In genomic region chr20:45248609-45249008, GRCh38 we compare ENCODE assay signal across 19 cellular contexts. TPM values are rescaled to one million over a fixed set of nuclear protein-coding genes. Genes with fewer than 3 reads are reported as not detected.
DNase-seq lines count a peak whose midpoint lies in the region; TF ChIP-seq lines count a peak whose summit lies in the region.
"Had no signal": no experiment of that assay in that cellular context is flagged by ENCODE, and none has a peak within 500 bp of the region (broad histone marks: within the 10 kb centered on the region; RNA-seq: fewer than 3 reads in every experiment).

No MANE protein-coding gene starts in this region.

- DNase-seq in NCI-H510A treated with DMSO at 0.1 percent for 48 hours (lab: John Stamatoyannopoulos, UW) = peak; percentile 6
- DNase-seq in NCI-H510A (lab: John Stamatoyannopoulos, UW) = no peak
- peak; percentile 19 for DNase-seq in DMS53 (lab: John Stamatoyannopoulos, UW)
- DNase-seq in PC-9 = no peak
- no peak for DNase-seq in C1 segment of cervical spinal cord (lab: John Stamatoyannopoulos, UW)
- DNase-seq in COLO829 (ENCODE audit: low spot score) = no peak
- DNase-seq: AML-193; Caco-2; Calu3; CD4-positive, alpha-beta memory T cell; CD4-positive, CD25-positive, alpha-beta regulatory T cell; CD8-positive, alpha-beta memory T cell; GF-D8 had no signal

- peaks cover 10% of the 10 kb centered on the region; the same call in 1 of the 2 replicates for H4K20me1 ChIP-seq in PC-9 (ENCODE audit: insufficient read depth)
- H4K20me1 ChIP-seq: BLaER1 treated with 17β-estradiol and CSF1 and Interleukin-3, amounts not matched to agents 10 nM and 100 nM had no signal

- POLR2A ChIA-PET in HEK293 (lab: Yijun Ruan, JAX) = no interaction called here
- POLR2A ChIA-PET in PC-9 (lab: Charles Lee; ENCODE audit: unreplicated experiment) = no interaction called here

- peak overlapping the region; percentile 99 for H3K4me2 ChIP-seq in PC-9
- H3K4me2 ChIP-seq: A549; BLaER1 treated with 17β-estradiol and CSF1 and Interleukin-3, amounts not matched to agents 10 nM and 100 nM had no signal

- H3K4me3 ChIP-seq in HEK293 (ENCODE audit: low read depth, low read length) (no peak overlapping the region), PC-9 (0 out of 2 replicates have a peak overlapping the region, but pooled peaks have one; percentile 1)
- H3K4me3 ChIP-seq: A549; BLaER1 treated with 17β-estradiol and CSF1 and Interleukin-3, amounts not matched to agents 10 nM and 100 nM had no signal

- H3K4me1 ChIP-seq in HEK293 (ENCODE audit: control insufficient read depth, insufficient read depth, low read length) (peaks cover 23% of the 10 kb centered on the region), PC-9 (replicated peaks; ENCODE audit: insufficient read depth) (peaks cover 52% of the 10 kb centered on the region)
- H3K4me1 ChIP-seq: Caco-2 had no signal

- H3K9me3 ChIP-seq in HEK293 (ENCODE audit: control insufficient read depth, insufficient read depth, low read depth, low read length) (no peaks in the 10 kb centered on the region), PC-9 (ENCODE audit: insufficient read depth, low read depth) (no peaks in the 10 kb centered on the region)
- H3K9me3 ChIP-seq: A549; BLaER1 treated with 17β-estradiol and CSF1 and Interleukin-3, amounts not matched to agents 10 nM and 100 nM; Caco-2 had no signal

- TF ChIP-seq CTCF in HEK293 (tag by site-specific recombination; IDR thresholded peaks at IDR 0.05) (no peak), PC-9 (conservative IDR thresholded peaks at IDR 0.05) (no peak)

- H3K27me3 ChIP-seq in PC-9 (ENCODE audit: insufficient read depth, low read depth) = no peaks in the 10 kb centered on the region
- H3K27me3 ChIP-seq: BLaER1 treated with 17β-estradiol and CSF1 and Interleukin-3, amounts not matched to agents 10 nM and 100 nM had no signal

- intact Hi-C loops in PC-9 (cut with micrococcal nuclease; ENCODE audit: unreplicated experiment) = no loop called here

- H3K27ac ChIP-seq in HEK293 (ENCODE audit: extremely low read depth, low read depth, low read length) (no peak overlapping the region), PC-9 (0 out of 2 replicates have a peak overlapping the region, but pooled peaks have one; percentile 7)
- H3K27ac ChIP-seq: 22Rv1; A549; BLaER1 treated with 17β-estradiol and CSF1 and Interleukin-3, amounts not matched to agents 10 nM and 100 nM had no signal

- no TSS peak for BruUV-seq in PC-9 (replicated peaks; lab: Mats Ljungman, UMichigan)

- CTCF ChIA-PET in HEK293 (lab: Yijun Ruan, JAX) (interaction anchor here (0.6 to 0.9 kb wide), 2 partner anchors 35 to 45 kb away, joined by 3 to 5 read pairs; no protein-coding TSS in a partner anchor), PC-9 (lab: Charles Lee) (no interaction called here)

- no peaks in the 10 kb centered on the region for H3K36me3 ChIP-seq in HEK293 (ENCODE audit: control insufficient read depth in 2 of 2, insufficient read depth in 1 of 2, low read length in 2 of 2)
- peaks cover 42% of the 10 kb centered on the region for H3K36me3 ChIP-seq in PC-9 (ENCODE audit: low read depth)
- H3K36me3 ChIP-seq: BLaER1 treated with 17β-estradiol and CSF1 and Interleukin-3, amounts not matched to agents 10 nM and 100 nM had no signal

- H3K79me2 ChIP-seq in PC-9 (ENCODE audit: low read depth) = peaks cover 54% of the 10 kb centered on the region

- no peaks in the 10 kb centered on the region for H3K9me2 ChIP-seq in PC-9 (ENCODE audit: insufficient read depth)

- peaks cover 19% of the 10 kb centered on the region for H3F3A ChIP-seq in PC-9 (ENCODE audit: insufficient read depth, low read depth)

- H2AFZ ChIP-seq in PC-9 = no peak overlapping the region

TF ChIP-seq in HEK293, 187 proteins besides CTCF, POLR2A, EP300 and RAD21:
- TF ChIP-seq ZSCAN5A (tag by site-specific recombination; IDR thresholded peaks at IDR 0.05) (no peak), GFI1B (tag by site-specific recombination; IDR thresholded peaks at IDR 0.05) (0 out of 2 replicates have a peak, but pooled peaks have one; percentile 39), ZNF138 (tag by site-specific recombination; IDR thresholded peaks at IDR 0.05; ENCODE audit: borderline replicate concordance) (no peak), FEZF1 (tag by site-specific recombination; IDR thresholded peaks at IDR 0.05) (peak; percentile 49), SP7 (tag by site-specific recombination; IDR thresholded peaks at IDR 0.05) (peak; percentile 84), ZNF510 (tag by site-specific recombination; IDR thresholded peaks at IDR 0.05; ENCODE audit: insufficient replicate concordance) (no peak), ZNF121 (tag by site-specific recombination; IDR thresholded peaks at IDR 0.05) (no peak), ZNF658 (tag by site-specific recombination; IDR thresholded peaks at IDR 0.05) (no peak), WT1 (tag by site-specific recombination; IDR thresholded peaks at IDR 0.05) (peak; percentile 63; the same call in 1 of the 2 replicates), ZNF654 (tag by site-specific recombination; IDR thresholded peaks at IDR 0.05; ENCODE audit: low read depth) (no peak), OSR2 (tag by site-specific recombination; IDR thresholded peaks at IDR 0.05) (peak; percentile 39; the same call in 1 of the 2 replicates), ZNF670 (tag by site-specific recombination; IDR thresholded peaks at IDR 0.05; ENCODE audit: low read depth) (no peak), BCL6B (tag by site-specific recombination; IDR thresholded peaks at IDR 0.05) (peak; percentile 82), ZNF664 (tag by site-specific recombination; IDR thresholded peaks at IDR 0.05) (no peak)
- TF ChIP-seq, protein P1, sequence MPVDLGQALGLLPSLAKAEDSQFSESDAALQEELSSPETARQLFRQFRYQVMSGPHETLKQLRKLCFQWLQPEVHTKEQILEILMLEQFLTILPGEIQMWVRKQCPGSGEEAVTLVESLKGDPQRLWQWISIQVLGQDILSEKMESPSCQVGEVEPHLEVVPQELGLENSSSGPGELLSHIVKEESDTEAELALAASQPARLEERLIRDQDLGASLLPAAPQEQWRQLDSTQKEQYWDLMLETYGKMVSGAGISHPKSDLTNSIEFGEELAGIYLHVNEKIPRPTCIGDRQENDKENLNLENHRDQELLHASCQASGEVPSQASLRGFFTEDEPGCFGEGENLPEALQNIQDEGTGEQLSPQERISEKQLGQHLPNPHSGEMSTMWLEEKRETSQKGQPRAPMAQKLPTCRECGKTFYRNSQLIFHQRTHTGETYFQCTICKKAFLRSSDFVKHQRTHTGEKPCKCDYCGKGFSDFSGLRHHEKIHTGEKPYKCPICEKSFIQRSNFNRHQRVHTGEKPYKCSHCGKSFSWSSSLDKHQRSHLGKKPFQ (tag by site-specific recombination; IDR thresholded peaks at IDR 0.05) = no peak
- TF ChIP-seq, protein P2, sequence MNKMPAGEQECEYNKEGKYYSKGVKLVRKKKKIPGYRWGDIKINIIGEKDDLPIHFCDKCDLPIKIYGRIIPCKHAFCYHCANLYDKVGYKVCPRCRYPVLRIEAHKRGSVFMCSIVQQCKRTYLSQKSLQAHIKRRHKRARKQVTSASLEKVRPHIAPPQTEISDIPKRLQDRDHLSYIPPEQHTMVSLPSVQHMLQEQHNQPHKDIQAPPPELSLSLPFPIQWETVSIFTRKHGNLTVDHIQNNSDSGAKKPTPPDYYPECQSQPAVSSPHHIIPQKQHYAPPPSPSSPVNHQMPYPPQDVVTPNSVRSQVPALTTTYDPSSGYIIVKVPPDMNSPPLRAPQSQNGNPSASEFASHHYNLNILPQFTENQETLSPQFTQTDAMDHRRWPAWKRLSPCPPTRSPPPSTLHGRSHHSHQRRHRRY (tag by site-specific recombination; IDR thresholded peaks at IDR 0.05) = no peak

RNA-seq across cellular contexts. Expression of gene SLPI, which starts 5.8 kb away (rescaled TPM):
- total RNA-seq in PC-9 (2021) = 55.1 and 111 TPM in 2 replicates
- total RNA-seq: B cell; CD4-positive, alpha-beta memory T cell; CD4-positive, CD25-positive, alpha-beta regulatory T cell; CD8-positive, alpha-beta memory T cell had no signal

RNA-seq across cellular contexts. Expression of gene SEMG2, which starts 27.4 kb away (rescaled TPM):
- total RNA-seq in PC-9 (2021) = not detected in 2 replicates
- total RNA-seq: A172; B cell; Caco-2; Calu3; CD4-positive, alpha-beta memory T cell; CD4-positive, CD25-positive, alpha-beta regulatory T cell; CD8-positive, alpha-beta memory T cell had no signal

RNA-seq across cellular contexts. Expression of gene SEMG1, which starts 41.8 kb away (rescaled TPM):
- not detected in 2 replicates for total RNA-seq in PC-9 (2021)
- total RNA-seq: A172; B cell; Caco-2; CD4-positive, alpha-beta memory T cell; CD4-positive, CD25-positive, alpha-beta regulatory T cell; CD8-positive, alpha-beta memory T cell had no signal

RNA-seq across cellular contexts. Expression of gene RBPJL, which starts 58.0 kb away (rescaled TPM):
- total RNA-seq in PC-9 (2021) = not detected in 2 replicates
- total RNA-seq: A172; B cell; Caco-2; Calu3; CD4-positive, alpha-beta memory T cell; CD4-positive, CD25-positive, alpha-beta regulatory T cell; CD8-positive, alpha-beta memory T cell had no signal

RNA-seq across cellular contexts. Expression of gene MATN4, which starts 59.5 kb away (rescaled TPM):
- total RNA-seq in PC-9 (2021) = 0.33 and 0.60 TPM in 2 replicates
- total RNA-seq: A172; B cell; Caco-2; CD4-positive, alpha-beta memory T cell; CD4-positive, CD25-positive, alpha-beta regulatory T cell had no signal

Comparison
In these comparisons a context has a peak if more than half of its experiments do, and no peak if none do; other contexts are left out.
1. DNase-seq: peak in NCI-H510A treated with DMSO at 0.1 percent for 48 hours (single experiment) and DMS53 (single experiment); none in NCI-H510A (single experiment), PC-9 (0 of 2), C1 segment of cervical spinal cord (0 of 14) and COLO829 (single experiment).